ENCODE assay signal across 10 cellular contexts in the genomic region with DNA sequence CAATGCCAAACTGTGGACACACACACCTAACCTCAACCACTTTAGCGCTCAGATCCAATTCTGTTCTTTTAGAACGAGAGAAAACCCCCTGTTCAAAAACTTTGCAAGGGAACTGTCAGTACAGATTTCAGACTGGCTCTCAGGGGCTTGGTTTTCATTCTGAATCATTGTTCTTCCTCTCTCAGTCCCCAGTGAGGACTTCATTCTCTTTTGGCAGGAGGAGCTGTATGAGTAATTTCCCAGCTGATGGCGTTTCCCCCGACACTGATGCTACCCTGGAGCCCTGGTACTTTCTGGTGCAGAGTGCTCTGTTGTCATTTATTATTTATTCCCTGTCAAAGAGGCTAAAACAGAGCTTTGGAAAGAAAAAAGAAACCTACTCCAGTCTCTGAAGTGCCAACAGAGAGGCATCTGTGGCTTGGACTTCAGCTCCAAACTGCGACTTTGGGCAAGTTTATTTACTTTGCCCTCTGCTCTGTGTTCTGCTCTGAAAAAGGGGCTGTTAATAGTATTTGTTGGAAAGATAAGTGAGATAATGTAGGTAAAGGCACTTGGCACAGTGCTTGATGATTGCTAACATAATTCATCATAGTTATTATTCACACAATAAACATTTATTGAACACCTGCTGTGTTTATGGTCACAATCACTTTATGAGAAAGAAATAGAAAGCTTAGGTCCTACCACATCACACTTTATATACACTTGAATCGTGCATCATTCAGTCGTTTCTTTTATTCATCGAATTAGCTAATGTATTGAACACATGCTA. TPM values are rescaled to one million over a fixed set of nuclear protein-coding genes. Genes with fewer than 3 reads are reported as not detected.
DNase-seq lines count a peak whose midpoint lies in the region; ATAC-seq and TF ChIP-seq lines count a peak whose summit lies in the region.
"Had no signal": no experiment of that assay in that cellular context is flagged by ENCODE, and none has a peak within 500 bp of the region (broad histone marks: within the 10 kb centered on the region; RNA-seq: fewer than 3 reads in every experiment).

No MANE protein-coding gene starts in this region.

- no peak overlapping the region for H3K27ac Mint-ChIP-seq in CD4-positive, alpha-beta memory T cell

- intact Hi-C loops in PC-3 (cut with micrococcal nuclease) (no loop called here), heart right ventricle (cut with DNase I) (loop anchor here in 2 of 10 donors (5.0 kb wide), 3 partner anchors 34 to 60 kb away; no protein-coding TSS in a partner anchor), testis (cut with DNase I; ENCODE audit: low total_unique reads) (no loop called here), left colon (cut with DNase I, micrococcal nuclease) (no loop called here)
- intact Hi-C loops in CD4-positive, alpha-beta memory T cell (cut with micrococcal nuclease) = no loop called here

- H3K36me3 ChIP-seq in PC-3 (ENCODE audit: low read depth, low read length) (peaks cover 21% of the 10 kb centered on the region), heart right ventricle (peaks cover 0 to 100% (median 64%) of the 10 kb centered on the region in 9 donors), testis (ENCODE audit: low read depth, missing control alignments) (no peaks in the 10 kb centered on the region)
- peaks cover 76% of the 10 kb centered on the region for H3K36me3 ChIP-seq in CD4-positive, alpha-beta memory T cell (ENCODE audit: insufficient read depth, low read length)

- peak overlapping the region; percentile 7; the same call in 1 of the 2 replicates for H2AFZ ChIP-seq in PC-3 (ENCODE audit: low read length)

- peaks cover 0 to 4% (median 2%) of the 10 kb centered on the region in 4 donors for H3K4me1 Mint-ChIP-seq in CD4-positive, alpha-beta memory T cell

- no TSS peak for BruUV-seq in PC-3 (replicated peaks; lab: Mats Ljungman, UMichigan)

- ATAC-seq in GM19395 (IDR thresholded peaks at IDR 0.05; ENCODE audit: unreplicated experiment) = peak; percentile 54
- peak; percentile 86 for ATAC-seq in PC-3
- peak in 7 of 8 donors; percentile 48 to 77 (median 52) for ATAC-seq in heart right ventricle
- no peak for ATAC-seq in left colon

- H3K27me3 ChIP-seq in PC-3 (ENCODE audit: low read length) (no peaks in the 10 kb centered on the region), heart right ventricle (no peaks in the 10 kb centered on the region), testis (no peaks in the 10 kb centered on the region)
- no peaks in the 10 kb centered on the region for H3K27me3 ChIP-seq in CD4-positive, alpha-beta memory T cell (ENCODE audit: insufficient read depth, low read length)

- H3K9me2 ChIP-seq in PC-3 (replicated peaks; ENCODE audit: low read length) = no peaks in the 10 kb centered on the region

- H3F3A ChIP-seq in PC-3 (ENCODE audit: low read length, unreplicated experiment) = no peaks in the 10 kb centered on the region

- H3K9me3 ChIP-seq in PC-3 (ENCODE audit: low read length) (no peaks in the 10 kb centered on the region), heart right ventricle (no peaks in the 10 kb centered on the region), testis (no peaks in the 10 kb centered on the region)
- no peaks in the 10 kb centered on the region for H3K9me3 ChIP-seq in CD4-positive, alpha-beta memory T cell (ENCODE audit: control insufficient read depth in 1 of 2, low read length in 2 of 2)

- POLR2A ChIA-PET in PC-3 (lab: Charles Lee; ENCODE audit: unreplicated experiment) = interaction anchor here (0.5 to 0.6 kb wide), 3 partner anchors 28 to 314 kb away, joined by 3 to 4 read pairs (median 3); a partner anchor contains a TSS
- POLR2A ChIA-PET in CD4-positive, alpha-beta memory T cell (lab: Charles Lee; ENCODE audit: partially characterized antibody) = no interaction called here

- H3K4me3 Mint-ChIP-seq in CD4-positive, alpha-beta memory T cell = no peak overlapping the region

- H3K9me3 Mint-ChIP-seq in CD4-positive, alpha-beta memory T cell = no peaks in the 10 kb centered on the region

- CTCF ChIA-PET in PC-3 (lab: Charles Lee) = interaction anchor here (0.6 to 1.2 kb wide), 2 partner anchors 61 to 156 kb away, joined by 3 to 6 read pairs; no protein-coding TSS in a partner anchor
- CTCF ChIA-PET in CD4-positive, alpha-beta memory T cell (lab: Charles Lee; ENCODE audit: partially characterized antibody) = no interaction called here

- H3K27me3 Mint-ChIP-seq in CD4-positive, alpha-beta memory T cell = no peaks in the 10 kb centered on the region

- peak; percentile 80 for DNase-seq in Ammon's horn (ENCODE audit: low spot score)
- peak; percentile 64 for DNase-seq in PC-3
- DNase-seq in heart right ventricle = no peak
- no peak for DNase-seq in NCI-H187 (lab: John Stamatoyannopoulos, UW)
- no peak for DNase-seq in testis
- DNase-seq in CD4-positive, alpha-beta memory T cell = no peak
- DNase-seq in left colon = no peak
- DNase-seq: DMS153, NCI-H2029 treated with DMSO at 0.1 percent for 48 hours had no signal

- H3K36me3 Mint-ChIP-seq in CD4-positive, alpha-beta memory T cell = peaks cover 62 to 76% of the 10 kb centered on the region in 2 donors

- H3K27ac ChIP-seq in PC-3 (ENCODE audit: low read length) (no peak overlapping the region), heart right ventricle (peak overlapping the region in 8 of 10 donors; percentile 47 to 74 (median 54)), testis (no peak overlapping the region)
- H3K27ac ChIP-seq in CD4-positive, alpha-beta memory T cell (ENCODE audit: low read depth, low read length) = no peak overlapping the region

- H3K9ac ChIP-seq in PC-3 (ENCODE audit: low read length) = no peak overlapping the region

- H3K4me2 ChIP-seq in PC-3 (ENCODE audit: low read length) = peak overlapping the region; percentile 24

- TF ChIP-seq CTCF in PC-3 (conservative IDR thresholded peaks at IDR 0.05; ENCODE audit: low read depth, low read length) (no peak), heart right ventricle (IDR thresholded peaks at IDR 0.05) (no peak), testis (IDR thresholded peaks at IDR 0.05) (no peak)

- no peak for TF ChIP-seq POLR2A in testis (IDR thresholded peaks at IDR 0.05)

- no peaks in the 10 kb centered on the region for H3K79me2 ChIP-seq in PC-3 (ENCODE audit: low read length)

- peaks cover 14% of the 10 kb centered on the region; the same call in 1 of the 2 replicates for H3K4me1 ChIP-seq in PC-3 (ENCODE audit: insufficient read depth, low read length)
- peaks cover 3 to 37% (median 28%) of the 10 kb centered on the region in 9 donors for H3K4me1 ChIP-seq in heart right ventricle
- no peaks in the 10 kb centered on the region for H3K4me1 ChIP-seq in testis
- H3K4me1 ChIP-seq in CD4-positive, alpha-beta memory T cell (ENCODE audit: insufficient read depth, low read length) = no peaks in the 10 kb centered on the region

- WGBS in heart right ventricle, 2 donors = 71 to 81% methylated on average over 8 of the region's 8 CpGs
- WGBS in testis, 2 donors = 82 to 86% methylated on average over 8 of the region's 8 CpGs

- H3K4me3 ChIP-seq in PC-3 (ENCODE audit: low read length) (no peak overlapping the region), heart right ventricle (no peak overlapping the region), testis (no peak overlapping the region)
- no peak overlapping the region for H3K4me3 ChIP-seq in CD4-positive, alpha-beta memory T cell (ENCODE audit: low read length in 2 of 2)

- H4K20me1 ChIP-seq in PC-3 (ENCODE audit: low read length) = no peaks in the 10 kb centered on the region

RNA-seq across cellular contexts. Expression of a gene that starts 28.3 kb away (rescaled TPM):
- total RNA-seq in PC-3 (2014; rRNA removed) (143 and 147 TPM in 2 replicates), heart right ventricle (1 to 10 TPM in 3 of 10 donors, under 1 TPM in 6, not detected in 1; 0.40 to 1.6 (median 0.76) TPM), testis (1 to 10 TPM; 1.4 to 2.2 TPM), left colon (under 1 TPM; 0.89 to 0.95 TPM)
- polyA plus RNA-seq in heart right ventricle (1 to 10 TPM in 1 of 2 donors, under 1 TPM in 1; 0.59 to 2.8 TPM), testis (ENCODE audit: insufficient read depth, low read depth, low replicate concordance) (1.6 TPM)
- total RNA-seq in CD4-positive, alpha-beta memory T cell = not detected
- polyA plus RNA-seq in CD4-positive, alpha-beta memory T cell = not detected

RNA-seq across cellular contexts. Expression of a gene that starts 34.0 kb away (rescaled TPM):
- 34.5 and 41.9 TPM in 2 replicates for total RNA-seq in PC-3 (2014; rRNA removed)
- 10 to 100 TPM; 22.4 to 42.0 (median 29.0) TPM for total RNA-seq in heart right ventricle
- polyA plus RNA-seq in heart right ventricle = 10 to 100 TPM; 19.2 to 24.8 TPM
- total RNA-seq in testis = 10 to 100 TPM; 68.0 to 74.3 TPM
- 63.4 TPM for polyA plus RNA-seq in testis (ENCODE audit: insufficient read depth, low read depth, low replicate concordance)
- total RNA-seq in CD4-positive, alpha-beta memory T cell = 10 to 100 TPM; 75.8 to 78.2 TPM
- polyA plus RNA-seq in CD4-positive, alpha-beta memory T cell = 10 to 100 TPM; 16.1 to 43.8 TPM
- 10 to 100 TPM; 42.5 to 49.8 TPM for total RNA-seq in left colon

Comparison
In these comparisons a context has a peak if more than half of its experiments do, and no peak if none do; other contexts are left out.
1. DNase-seq: peak in Ammon's horn (single experiment) and PC-3 (single experiment); none in heart right ventricle (0 of 2), NCI-H187 (0 of 2), testis (single experiment), CD4-positive, alpha-beta memory T cell (0 of 5) and left colon (0 of 2).
2. H3K27ac ChIP-seq: peak in heart right ventricle (8 of 10); none in PC-3 (single experiment), testis (0 of 2) and CD4-positive, alpha-beta memory T cell (single experiment).
3. RNA of a gene that starts 28.3 kb away (total RNA-seq): 143 to 147 TPM in PC-3; 1.4 to 2.2 TPM in testis, 0.89 to 0.95 TPM in left colon, 0.40 to 1.6 TPM in heart right ventricle and not detected in CD4-positive, alpha-beta memory T cell; every median in the first group is over 10 times any median in the second.